In genomic region chr16:11972128-11972527, GRCh38 we compare ENCODE assay signal across 15 cellular contexts. TPM values are rescaled to one million over a fixed set of nuclear protein-coding genes. Genes with fewer than 3 reads are reported as not detected.
DNase-seq lines count a peak whose midpoint lies in the region; ATAC-seq and TF ChIP-seq lines count a peak whose summit lies in the region.
"Had no signal": no experiment of that assay in that cellular context is flagged by ENCODE, and none has a peak within 500 bp of the region (broad histone marks: within the 10 kb centered on the region; RNA-seq: fewer than 3 reads in every experiment).

No MANE protein-coding gene starts in this region.

- peak; percentile 48 for DNase-seq in DMS53 (lab: John Stamatoyannopoulos, UW)
- DNase-seq in DMS53 treated with DMSO at 0.1 percent for 48 hours (lab: John Stamatoyannopoulos, UW; ENCODE audit: unreplicated experiment), result no peak
- peak; percentile 25 for DNase-seq in LoVo (ENCODE audit: low spot score)
- DNase-seq in colonic mucosa, result peak; percentile 22
- DNase-seq in retina, result no peak
- DNase-seq in vagina (ENCODE audit: extremely low spot score in 2 of 2), result no peak
- DNase-seq: activated naive CD4-positive, alpha-beta T cell; effector CD8-positive, alpha-beta T cell; Karpas-422; natural killer cell; stimulated activated CD4-positive, alpha-beta T cell treated with anti-CD3 and anti-CD28 coated beads, Interleukin-2, amount 100 ng/mL, for 48 hours had no signal

- H2AFZ ChIP-seq in parathyroid adenoma, result peak overlapping the region; percentile 20

- no peaks in the 10 kb centered on the region for H3K36me3 ChIP-seq in colonic mucosa
- H3K36me3 ChIP-seq in parathyroid adenoma (ENCODE audit: control insufficient read depth, insufficient read depth, low read length), result no peaks in the 10 kb centered on the region
- H3K36me3 ChIP-seq in vagina, result peaks cover 0 to 3% of the 10 kb centered on the region in 2 donors

- H3K79me2 ChIP-seq in parathyroid adenoma, result peaks cover 9% of the 10 kb centered on the region

- ATAC-seq in HG02759 (IDR thresholded peaks at IDR 0.05; ENCODE audit: unreplicated experiment), result no peak
- ATAC-seq: natural killer cell had no signal

- TF ChIP-seq CTCF in colonic mucosa (IDR thresholded peaks at IDR 0.05), result peak; percentile 21
- TF ChIP-seq CTCF in parathyroid adenoma (IDR thresholded peaks at IDR 0.05), result peak; percentile 49
- TF ChIP-seq CTCF in vagina (IDR thresholded peaks at IDR 0.05), result no peak

- no peak overlapping the region for H3K4me2 ChIP-seq in parathyroid adenoma (ENCODE audit: low read length)

- no peak overlapping the region for H3K27ac ChIP-seq in colonic mucosa
- no peak overlapping the region for H3K27ac ChIP-seq in parathyroid adenoma
- no peak overlapping the region for H3K27ac ChIP-seq in vagina

- no peak for TF ChIP-seq POLR2A in vagina (IDR thresholded peaks at IDR 0.05)

- H3K27me3 ChIP-seq in colonic mucosa, result no peaks in the 10 kb centered on the region
- no peaks in the 10 kb centered on the region for H3K27me3 ChIP-seq in parathyroid adenoma (ENCODE audit: control insufficient read depth, insufficient read depth, low read length)
- no peaks in the 10 kb centered on the region for H3K27me3 ChIP-seq in vagina

- no peak overlapping the region for H3K4me3 ChIP-seq in colonic mucosa
- no peak overlapping the region for H3K4me3 ChIP-seq in parathyroid adenoma (ENCODE audit: low read depth, low read length)
- no peak overlapping the region for H3K4me3 ChIP-seq in vagina

- H3K9ac ChIP-seq in colonic mucosa (ENCODE audit: low read depth in 2 of 2, low read length in 2 of 2) (no peak overlapping the region), parathyroid adenoma (no peak overlapping the region)

- peaks cover 7% of the 10 kb centered on the region for H3K4me1 ChIP-seq in colonic mucosa
- H3K4me1 ChIP-seq in parathyroid adenoma, result peaks cover 9% of the 10 kb centered on the region
- H3K4me1 ChIP-seq in vagina, result peaks cover 13% of the 10 kb centered on the region

- H3K9me3 ChIP-seq in colonic mucosa, result no peaks in the 10 kb centered on the region
- no peaks in the 10 kb centered on the region for H3K9me3 ChIP-seq in parathyroid adenoma (ENCODE audit: control insufficient read depth, low read length)
- H3K9me3 ChIP-seq in vagina, result no peaks in the 10 kb centered on the region

- intact Hi-C loops in colonic mucosa (cut with DNase I), result loop anchor here (5.0 kb wide), 1 partner anchor 90 kb away; no protein-coding TSS in a partner anchor
- intact Hi-C loops in vagina (cut with DNase I), result loop anchor here (10.0 kb wide), 1 partner anchor 93 kb away; no protein-coding TSS in a partner anchor

RNA-seq across cellular contexts. Expression of gene SNX29, which starts 4.4 kb away (rescaled TPM):
- 10 to 100 TPM in 1 of 2 donors, 1 to 10 TPM in 1; 9.6 to 11.3 TPM for total RNA-seq in colonic mucosa
- 28.7 TPM for total RNA-seq in vagina

RNA-seq across cellular contexts. Expression of gene TNFRSF17, which starts 7.1 kb away (rescaled TPM):
- total RNA-seq in colonic mucosa, result 1 to 10 TPM; 1.3 to 4.2 TPM
- not detected for total RNA-seq in vagina
- total RNA-seq: A172, temporal lobe had no signal

RNA-seq across cellular contexts. Expression of gene NPIPB2, which starts 30.3 kb away (rescaled TPM):
- 1 to 10 TPM; 2.4 to 9.3 TPM for total RNA-seq in colonic mucosa
- total RNA-seq in vagina, result 13.5 TPM

RNA-seq across cellular contexts. Expression of gene GSPT1, which starts 56.4 kb away (rescaled TPM):
- total RNA-seq in colonic mucosa (100 to 1,000 TPM; 135 to 174 TPM), vagina (56.0 TPM)

Comparison
In these comparisons a context has a peak if more than half of its experiments do, and no peak if none do; other contexts are left out.
1. DNase-seq: peak in DMS53 (single experiment), LoVo (single experiment) and colonic mucosa (single experiment); none in DMS53 treated with DMSO at 0.1 percent for 48 hours (single experiment), retina (single experiment) and vagina (0 of 2).
2. CTCF ChIP-seq: peak in colonic mucosa (single experiment) and parathyroid adenoma (single experiment); none in vagina (0 of 3).